Comparison of ENCODE assay signal across 25 cellular contexts in genomic region chr12:79973774-79974173, GRCh38. TPM values are rescaled to one million over a fixed set of nuclear protein-coding genes. Genes with fewer than 3 reads are reported as not detected.
A peak's percentile ranks its signal among the peaks of the same experiment; 100 is the strongest.
DNase-seq lines count a peak whose midpoint lies in the region; FAIRE-seq and TF ChIP-seq lines count a peak whose summit lies in the region.
"Had no signal": no experiment of that assay in that cellular context is flagged by ENCODE, and none has a peak within 500 bp of the region (broad histone marks: within the 10 kb centered on the region; RNA-seq: fewer than 3 reads in every experiment).

No MANE protein-coding gene starts in this region.

- H4K20me1 ChIP-seq in GM23248 (ENCODE audit: insufficient read depth) (no peaks in the 10 kb centered on the region), H1 (replicated peaks in 1 of 2; ENCODE audit: control insufficient read depth in 1 of 2, insufficient read depth in 2 of 2, low read length in 2 of 2) (no peaks in the 10 kb centered on the region)

- no peaks in the 10 kb centered on the region for H3K79me1 ChIP-seq in H1 (ENCODE audit: low read depth, low read length)

- no peak for FAIRE-seq in H1 (lab: Jason Lieb, UNC)
- FAIRE-seq: endometrium, G401.6, islet of Langerhans had no signal

- no peak overlapping the region for H4K8ac ChIP-seq in H1 (ENCODE audit: extremely low read depth, insufficient read depth, low read length)

- no peak overlapping the region for H3K23ac ChIP-seq in H1 (ENCODE audit: insufficient read length)

- H2BK12ac ChIP-seq in H1 (ENCODE audit: low read depth, low read length), result no peak overlapping the region

- H3K4me3 ChIP-seq in GM23248 (no peak overlapping the region), H1 (ENCODE audit: extremely low read depth in 1 of 4, insufficient read depth in 2 of 4, low read depth in 3 of 4, low read length in 4 of 4) (no peak overlapping the region), neuron (ENCODE audit: low read length) (no peak overlapping the region)
- H3K4me3 ChIP-seq: cardiac muscle cell, gastrocnemius medialis, left lung, ovary, right atrium auricular region, SJSA1, spleen had no signal

- no peak overlapping the region for H3K4ac ChIP-seq in H1 (replicated peaks; ENCODE audit: insufficient read length, low read depth, low read length)

- H3K27me3 ChIP-seq in GM23248 (replicated peaks; ENCODE audit: insufficient read depth) (no peaks in the 10 kb centered on the region), H1 (replicated peaks in 1 of 4; ENCODE audit: control insufficient read depth in 3 of 4, extremely low read depth in 1 of 4, insufficient read depth in 3 of 4, low read length in 3 of 4) (peaks cover 0 to 1% (median 0%) of the 10 kb centered on the region in 4 experiments; a peak in 1 of 7 replicates), neuron (ENCODE audit: insufficient read depth, low read length) (no peaks in the 10 kb centered on the region)
- H3K27me3 ChIP-seq: cardiac muscle cell, gastrocnemius medialis, left lung, ovary, right atrium auricular region, SJSA1, spleen had no signal

- H2BK120ac ChIP-seq in H1 (replicated peaks; ENCODE audit: low read depth, low read length), result no peak overlapping the region

- H2AFZ ChIP-seq in GM23248, result peak overlapping the region; percentile 69
- H2AFZ ChIP-seq in H1 (ENCODE audit: low read length), result peak overlapping the region; percentile 79; the same call in 1 of the 2 replicates
- peak overlapping the region; percentile 81 for H2AFZ ChIP-seq in neuron (ENCODE audit: low read depth, low read length)

- no peak overlapping the region for H2BK5ac ChIP-seq in H1 (ENCODE audit: low read depth, low read length)

- POLR2A ChIA-PET in H1 (lab: Charles Lee; ENCODE audit: partially characterized antibody), result interaction anchor here (0.7 to 0.8 kb wide), 2 partner anchors 8 to 39 kb away, joined by 3 read pairs; partner anchors contain the start of gene PPP1R12A

- no peaks in the 10 kb centered on the region; the same call in 1 of the 2 replicates for H3K23me2 ChIP-seq in H1 (ENCODE audit: low read depth, low read length)

- H2AK5ac ChIP-seq in H1 (ENCODE audit: low read depth, low read length), result no peak overlapping the region

- H3F3A ChIP-seq in GM23248 (ENCODE audit: insufficient read depth), result no peaks in the 10 kb centered on the region; the same call in 1 of the 2 replicates

- H3K4me2 ChIP-seq in GM23248 (ENCODE audit: unreplicated experiment) (no peak overlapping the region), H1 (ENCODE audit: insufficient read depth in 1 of 2, low read depth in 2 of 2, low read length in 2 of 2) (no peak overlapping the region)

- H3K14ac ChIP-seq in H1 (ENCODE audit: insufficient read length), result no peak overlapping the region

- no peak for TF ChIP-seq RAD21 in H1 (IDR thresholded peaks at IDR 0.05 in 1 of 2, conservative IDR thresholded peaks at IDR 0.05 in 1 of 2; ENCODE audit: low read depth in 2 of 2, low read length in 2 of 2)

- H3K4me1 ChIP-seq in GM23248 (ENCODE audit: insufficient read depth) (peaks cover 24% of the 10 kb centered on the region), H1 (replicated peaks in 1 of 4; ENCODE audit: control insufficient read depth in 3 of 4, insufficient read depth in 4 of 4, low read length in 3 of 4) (no peaks in the 10 kb centered on the region), neuron (ENCODE audit: insufficient read depth, low read length) (peaks cover 5% of the 10 kb centered on the region)
- H3K4me1 ChIP-seq: left lung, right atrium auricular region, SJSA1, spleen had no signal

- no peak for DNase-seq in GM23248
- DNase-seq in NCI-H2227 treated with DMSO at 0.1 percent for 48 hours (lab: John Stamatoyannopoulos, UW), result peak; percentile 58
- DNase-seq in H1 (ENCODE audit: low read depth in 1 of 2, low spot score in 2 of 2), result no peak
- no peak for DNase-seq in stimulated activated CD4-positive, alpha-beta T cell treated with anti-CD3 and anti-CD28 coated beads, Interleukin-2, amount 100 ng/mL, for 48 hours
- no peak for DNase-seq in GM19240 (ENCODE audit: insufficient read length, low spot score)
- DNase-seq in cortex of kidney (lab: John Stamatoyannopoulos, UW), result no peak
- DNase-seq: activated CD4-positive, alpha-beta T cell treated with anti-CD3 and anti-CD28 coated beads for 1 hour; activated CD8-positive, alpha-beta T cell treated with anti-CD3 and anti-CD28 coated beads for 36 hours; DMS53; gastrocnemius medialis; H9; left lung; natural killer cell; NCI-H1092; NCI-H2081; NCI-H524; ovary; spleen had no signal

- no peak overlapping the region for H3K18ac ChIP-seq in H1 (ENCODE audit: extremely low read depth, low read length)

- TF ChIP-seq CTCF in H1 (IDR thresholded peaks at IDR 0.05; ENCODE audit: control extremely low read depth in 1 of 3, insufficient read depth in 1 of 3, low read depth in 1 of 3, low read length in 3 of 3), result no peak

- H3K9me3 ChIP-seq in GM23248 (ENCODE audit: low read depth) (no peaks in the 10 kb centered on the region), H1 (ENCODE audit: insufficient read depth in 2 of 2, low read depth in 1 of 2, low read length in 1 of 2) (no peaks in the 10 kb centered on the region), neuron (ENCODE audit: low read length) (no peaks in the 10 kb centered on the region)
- H3K9me3 ChIP-seq: gastrocnemius medialis, left lung, ovary, right atrium auricular region, SJSA1, spleen had no signal

- H3K79me2 ChIP-seq in GM23248 (ENCODE audit: insufficient read depth), result no peaks in the 10 kb centered on the region
- no peaks in the 10 kb centered on the region for H3K79me2 ChIP-seq in H1 (ENCODE audit: control insufficient read depth in 1 of 2, insufficient read depth in 2 of 2, low read length in 2 of 2)

- H3K56ac ChIP-seq in H1 (replicated peaks; ENCODE audit: insufficient read length, low read depth, low read length), result no peak overlapping the region

- no peak for TF ChIP-seq POLR2A in H1 (IDR thresholded peaks at IDR 0.05; ENCODE audit: control extremely low read depth in 1 of 2, low read depth in 2 of 2, low read length in 2 of 2)

- H3K27ac ChIP-seq in GM23248, result no peak overlapping the region
- H3K27ac ChIP-seq in H1 (ENCODE audit: low read depth, low read length), result no peak overlapping the region
- H3K27ac ChIP-seq: cardiac muscle cell, gastrocnemius medialis, left lung, ovary, right atrium auricular region, SJSA1, spleen had no signal

- TF ChIP-seq EP300 in H1 (IDR thresholded peaks at IDR 0.05; ENCODE audit: borderline replicate concordance in 1 of 2, low read depth in 2 of 2, low read length in 2 of 2), result no peak

- no peaks in the 10 kb centered on the region for H3K36me3 ChIP-seq in GM23248 (ENCODE audit: low read depth)
- H3K36me3 ChIP-seq in H1 (ENCODE audit: control insufficient read depth in 2 of 4, insufficient read depth in 4 of 4, low read length in 3 of 4), result no peaks in the 10 kb centered on the region
- no peaks in the 10 kb centered on the region for H3K36me3 ChIP-seq in neuron (ENCODE audit: insufficient read depth, low read length)
- H3K36me3 ChIP-seq: cardiac muscle cell, gastrocnemius medialis, left lung, ovary, right atrium auricular region, SJSA1, spleen had no signal

- H3K9ac ChIP-seq in GM23248, result no peak overlapping the region
- H3K9ac ChIP-seq in H1 (replicated peaks in 1 of 4; ENCODE audit: extremely low read depth in 1 of 4, low read depth in 3 of 4, low read length in 3 of 4), result no peak overlapping the region

- no peak overlapping the region for H2BK20ac ChIP-seq in H1 (ENCODE audit: low read length)

- CTCF ChIA-PET in H1 (lab: Charles Lee; ENCODE audit: partially characterized antibody), result interaction anchor here (0.9 to 1.6 kb wide), 3 partner anchors 8 to 25 kb away, joined by 3 to 5 read pairs (median 4); no protein-coding TSS in a partner anchor

- no peak overlapping the region for H2BK15ac ChIP-seq in H1 (ENCODE audit: low read length)

- H3K9me2 ChIP-seq in GM23248 (ENCODE audit: insufficient read depth), result no peaks in the 10 kb centered on the region

- WGBS in GM23248 (ENCODE audit: low coverage in 1 of 2, low lambda C conversion rate in 2 of 2, missing lambda C conversion rate in 2 of 2), 2 experiments, result 63 to 64% methylated on average over 4 of the region's 4 CpGs
- 89% methylated on average over 4 of the region's 4 CpGs; no CpG with 5 or more reads in 1 of the 2 experiments for WGBS in H1 (ENCODE audit: extremely low coverage in 1 of 2, insufficient coverage in 1 of 2, insufficient read length in 1 of 2, insufficient replicate concordance in 2 of 2, low coverage in 1 of 2, low lambda C conversion rate in 2 of 2, missing lambda C conversion rate in 1 of 2), 2 experiments

- no peak overlapping the region for H4K5ac ChIP-seq in H1 (ENCODE audit: insufficient read length, low read depth, low read length)

- H4K91ac ChIP-seq in H1 (replicated peaks; ENCODE audit: insufficient read length, low read length), result no peak overlapping the region

- in situ Hi-C loops in GM23248 (cut with MboI), result no loop called here

TF ChIP-seq in H1, 55 proteins besides CTCF, POLR2A, EP300 and RAD21 (continues in another document):
- no peak for TF ChIP-seq SIN3A (conservative IDR thresholded peaks at IDR 0.05 in 1 of 2, IDR thresholded peaks at IDR 0.05 in 1 of 2; ENCODE audit: low read depth in 1 of 2, low read length in 2 of 2)
- TF ChIP-seq SIX5 (IDR thresholded peaks at IDR 0.05; ENCODE audit: low read depth, low read length), result no peak
- TF ChIP-seq RXRA (IDR thresholded peaks at IDR 0.05; ENCODE audit: insufficient read depth, low read depth, low read length), result no peak
- TF ChIP-seq FOSL1 (IDR thresholded peaks at IDR 0.05; ENCODE audit: insufficient read depth, low read depth, low read length), result no peak
- TF ChIP-seq KDM4A (IDR thresholded peaks at IDR 0.05; ENCODE audit: low read depth, low read length, severe bottlenecking), result no peak
- no peak for TF ChIP-seq TCF12 (IDR thresholded peaks at IDR 0.05; ENCODE audit: low read depth, low read length)
- no peak for TF ChIP-seq CTBP2 (IDR thresholded peaks at IDR 0.05; ENCODE audit: borderline replicate concordance, insufficient read depth, insufficient read length, low read length)
- TF ChIP-seq CHD2 (IDR thresholded peaks at IDR 0.05; ENCODE audit: low read length), result no peak
- TF ChIP-seq ZNF274 (IDR thresholded peaks at IDR 0.05; ENCODE audit: borderline replicate concordance, extremely low read depth, low read length), result no peak
- no peak for TF ChIP-seq TAF7 (optimal IDR thresholded peaks at IDR 0.05; ENCODE audit: borderline replicate concordance, low read depth, low read length)

RNA-seq across cellular contexts. Expression of gene PPP1R12A, which starts 38.9 kb away (rescaled TPM):
- total RNA-seq in GM23248 (2014; rRNA removed; shearing (Covaris generic)), result 88.8 and 91.1 TPM in 2 replicates
- polyA plus RNA-seq in GM23248 (2016; fragmentation: Nextera tagmentation; extraction: Ambion mirVana), result 129 and 144 TPM in 2 replicates
- 81.5 and 82.7 TPM in 2 replicates for total RNA-seq in H1 (2021; fragmentation: NEBNext Ultra II Directional; extraction: Animal tissue kit (Norgen Biotek cat#: 25700))
- polyA plus RNA-seq in H1 (2011; rRNA removed), result 10.2 and 14.7 TPM in 2 replicates
- polyA plus RNA-seq in H1 (2011; cell fraction: cytosol; rRNA removed), result 23.7 TPM
- 26.0 TPM for polyA plus RNA-seq in H1 (2011; cell fraction: nucleus; rRNA removed)
- polyA plus RNA-seq in H1 (2012, experiment 1 of 2), result 53.3 to 57.3 TPM (median 56.2 TPM) in 4 replicates
- polyA plus RNA-seq in H1 (2012, experiment 2 of 2), result 2.5 TPM
- 229 TPM for polyA plus RNA-seq in H1 (2013, experiment 1 of 2)
- 227 TPM for polyA plus RNA-seq in H1 (2013, experiment 2 of 2)
- 63.1 and 108 TPM in 2 replicates for polyA minus RNA-seq in H1 (2011; rRNA and poly(A)+ RNA removed)
- 65.2 TPM for polyA minus RNA-seq in H1 (2011; cell fraction: cytosol; rRNA and poly(A)+ RNA removed)
- polyA minus RNA-seq in H1 (2011; cell fraction: nucleus; rRNA and poly(A)+ RNA removed), result 140 TPM
